ENCODE assay signal across 8 cellular contexts in the genomic region with DNA sequence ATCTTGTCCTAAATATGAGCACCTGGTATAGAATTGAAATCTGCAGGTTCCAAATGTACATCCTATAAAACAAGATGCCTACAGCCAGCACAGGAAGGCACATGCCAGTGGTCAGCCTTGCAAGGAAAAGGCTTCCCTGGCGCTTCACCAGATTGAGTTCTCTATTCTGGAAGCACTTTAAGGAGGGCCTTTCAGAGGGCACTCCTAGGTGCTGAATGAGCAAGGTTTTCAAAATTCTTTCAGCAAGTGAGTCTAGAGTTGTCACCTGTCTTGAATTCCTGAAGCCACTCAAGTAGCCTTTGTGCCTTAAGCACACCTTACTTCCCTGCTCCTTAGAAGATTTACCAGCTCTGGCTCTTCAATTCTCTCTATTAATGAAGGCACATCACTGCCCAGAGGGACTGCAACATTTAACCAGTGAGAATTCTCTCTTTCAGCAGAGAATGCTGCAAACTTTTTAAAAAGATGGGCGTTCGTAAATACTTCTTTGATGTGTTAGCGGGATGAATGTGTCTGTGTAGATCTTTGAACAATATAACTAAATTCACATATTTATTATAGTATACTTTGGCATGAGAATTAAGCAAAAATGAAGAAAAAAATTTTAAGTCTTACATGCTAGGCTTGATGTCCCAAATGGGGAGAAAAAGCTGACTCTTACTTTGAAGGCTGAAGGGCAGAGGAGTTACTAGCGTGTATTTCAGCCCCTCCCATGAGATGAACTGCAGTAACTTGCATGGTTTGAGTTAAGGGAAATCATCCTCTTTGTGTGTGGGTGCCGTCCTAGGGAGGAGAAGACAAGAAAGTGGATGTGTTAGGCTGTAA.
DNase-seq lines count a peak whose midpoint lies in the region; ATAC-seq, FAIRE-seq and TF ChIP-seq lines count a peak whose summit lies in the region.

No MANE protein-coding gene starts in this region.

- FAIRE-seq in pancreas (lab: Jason Lieb, UNC) = no peak

- H3K9ac ChIP-seq in ES-I3 (ENCODE audit: low read depth, low read length) = peak overlapping the region; percentile 39

- peak overlapping the region; percentile 70 for H3K4me3 Mint-ChIP-seq in osteocyte (ENCODE audit: unreplicated experiment)

- intact Hi-C loops in Panc1 (cut with micrococcal nuclease; ENCODE audit: unreplicated experiment) = no loop called here
- intact Hi-C loops in esophagus muscularis mucosa (cut with DNase I) = no loop called here
- intact Hi-C loops in pancreas (cut with DNase I) = no loop called here

- H3K4me1 Mint-ChIP-seq in osteocyte (ENCODE audit: unreplicated experiment) = peaks cover 31% of the 10 kb centered on the region

- DNase-seq in Panc1 (ENCODE audit: low read depth, low spot score) (no peak), esophagus muscularis mucosa (ENCODE audit: extremely low spot score) (no peak), osteocyte (ENCODE audit: extremely low spot score, unreplicated experiment) (no peak), pancreas (no peak), RKO (ENCODE audit: low spot score) (no peak), activated gamma-delta T cell treated with Interleukin-2 at 50 U/mL for 16 hours (no peak)

- CTCF ChIA-PET in Panc1 (lab: Charles Lee) = no interaction called here

- BruUV-seq in Panc1 (replicated peaks; lab: Mats Ljungman, UMichigan) = no TSS peak

- no peaks in the 10 kb centered on the region for H3K9me3 Mint-ChIP-seq in osteocyte (ENCODE audit: unreplicated experiment)

- no peaks in the 10 kb centered on the region for H3K9me3 ChIP-seq in ES-I3 (ENCODE audit: control insufficient read depth, insufficient read depth, low read length)
- no peaks in the 10 kb centered on the region for H3K9me3 ChIP-seq in Panc1 (ENCODE audit: control insufficient read depth, insufficient read depth, low read depth, low read length)
- no peaks in the 10 kb centered on the region for H3K9me3 ChIP-seq in esophagus muscularis mucosa
- no peaks in the 10 kb centered on the region for H3K9me3 ChIP-seq in pancreas

- in situ Hi-C loops in Panc1 (cut with HindIII; ENCODE audit: low pct_unique_long_range_greater_than_20kb, low sequenced_read_pairs) = no loop called here

- POLR2A ChIA-PET in Panc1 (lab: Charles Lee) = interaction anchor here (0.6 kb wide), 1 partner anchor 367 kb away, joined by 6 read pairs; no protein-coding TSS in a partner anchor

- no peaks in the 10 kb centered on the region for H3K27me3 Mint-ChIP-seq in osteocyte (ENCODE audit: unreplicated experiment)

- H3K27ac Mint-ChIP-seq in osteocyte (ENCODE audit: unreplicated experiment) = peak overlapping the region; percentile 97

- H3K27ac ChIP-seq in Panc1 (ENCODE audit: low read length) (peak overlapping the region; percentile 1; the same call in 1 of the 2 replicates), esophagus muscularis mucosa (replicated peaks in 1 of 4) (peak overlapping the region; percentile 59 to 70 (median 64)), pancreas (peak overlapping the region in 1 of 4 donors; percentile 25)

- H3K4me1 ChIP-seq in ES-I3 (ENCODE audit: insufficient read depth, low read length) = peaks cover 42% of the 10 kb centered on the region
- peaks cover 8% of the 10 kb centered on the region for H3K4me1 ChIP-seq in Panc1 (ENCODE audit: control insufficient read depth, insufficient read depth, low read length)
- H3K4me1 ChIP-seq in esophagus muscularis mucosa = peaks cover 15 to 20% (median 16%) of the 10 kb centered on the region in 4 donors
- no peaks in the 10 kb centered on the region for H3K4me1 ChIP-seq in pancreas

- 73% methylated on average over 5 of the region's 6 CpGs for WGBS in esophagus muscularis mucosa
- WGBS in pancreas, 2 donors = 83 to 90% methylated on average over 6 of the region's 6 CpGs

- ATAC-seq in Panc1 (no peak; the same call in 1 of the 2 replicates), GM18873 (IDR thresholded peaks at IDR 0.05; ENCODE audit: low FRiP score, unreplicated experiment) (no peak), pancreas (no peak)

- TF ChIP-seq POLR2A in esophagus muscularis mucosa (IDR thresholded peaks at IDR 0.05; ENCODE audit: low read depth) = no peak

- peaks cover 3% of the 10 kb centered on the region; the same call in 1 of the 2 replicates for H3K36me3 ChIP-seq in ES-I3 (ENCODE audit: insufficient read depth, low read length)
- H3K36me3 ChIP-seq in Panc1 (ENCODE audit: control insufficient read depth, insufficient read depth, low read length) = no peaks in the 10 kb centered on the region
- H3K36me3 ChIP-seq in esophagus muscularis mucosa = no peaks in the 10 kb centered on the region
- H3K36me3 ChIP-seq in pancreas = no peaks in the 10 kb centered on the region

- H3K36me3 Mint-ChIP-seq in osteocyte (ENCODE audit: unreplicated experiment) = peaks cover 6% of the 10 kb centered on the region

- TF ChIP-seq CTCF in Panc1 (IDR thresholded peaks at IDR 0.05) (no peak), esophagus muscularis mucosa (IDR thresholded peaks at IDR 0.05) (no peak), osteocyte (IDR thresholded peaks at IDR 0.05) (no peak), pancreas (IDR thresholded peaks at IDR 0.05) (no peak)

- H3K4me3 ChIP-seq in Panc1 (ENCODE audit: low read depth in 2 of 2, low read length in 2 of 2) (peak overlapping the region in 1 of 2 experiments; percentile 34; a peak in 1 of 4 replicates), esophagus muscularis mucosa (no peak overlapping the region), pancreas (no peak overlapping the region)

- TF ChIP-seq EP300 in esophagus muscularis mucosa (IDR thresholded peaks at IDR 0.05) = no peak

- H3K27me3 ChIP-seq in Panc1 (ENCODE audit: control insufficient read depth, insufficient read depth, low read length) (no peaks in the 10 kb centered on the region), esophagus muscularis mucosa (no peaks in the 10 kb centered on the region), pancreas (no peaks in the 10 kb centered on the region)
